24 cellular contexts compared by ENCODE assay signal in genomic region chr11:65865550-65866172, GRCh38. TPM values are rescaled to one million over a fixed set of nuclear protein-coding genes. Genes with fewer than 3 reads are reported as not detected.
A peak's percentile ranks its signal among the peaks of the same experiment; 100 is the strongest.
DNase-seq lines count a peak whose midpoint lies in the region; ATAC-seq, FAIRE-seq and TF ChIP-seq lines count a peak whose summit lies in the region.
"Had no signal": no experiment of that assay in that cellular context is flagged by ENCODE, and none has a peak within 500 bp of the region (broad histone marks: within the 10 kb centered on the region; RNA-seq: fewer than 3 reads in every experiment).

No MANE protein-coding gene starts in this region.

- H3K4me1 ChIP-seq in HEK293 (ENCODE audit: control insufficient read depth, insufficient read depth, low read length) (no peaks in the 10 kb centered on the region), H1 (replicated peaks in 1 of 4; ENCODE audit: control insufficient read depth in 3 of 4, insufficient read depth in 4 of 4, low read length in 3 of 4) (peaks cover 0 to 9% (median 7%) of the 10 kb centered on the region in 4 experiments; a peak in 5 of 7 replicates), neuronal stem cell (ENCODE audit: control insufficient read depth in 2 of 2, insufficient read depth in 1 of 2, low read depth in 1 of 2, low read length in 2 of 2) (peaks cover 14 to 19% of the 10 kb centered on the region in 2 donors)

- H3K4me3 Mint-ChIP-seq in CD4-positive, alpha-beta T cell, result no peak overlapping the region
- H3K4me3 Mint-ChIP-seq: mesothelial cell of epicardium; naive thymus-derived CD4-positive, alpha-beta T cell; stimulated activated naive CD8-positive, alpha-beta T cell treated with anti-CD3 and anti-CD28 coated beads, Interleukin-15, amount 100 ng/mL, for 72 hours; T-cell had no signal

- peaks cover 17% of the 10 kb centered on the region for H3K4me1 Mint-ChIP-seq in CD4-positive, alpha-beta T cell (ENCODE audit: low read depth)

- TF ChIP-seq EP300 in H1 (IDR thresholded peaks at IDR 0.05; ENCODE audit: borderline replicate concordance in 1 of 2, low read depth in 2 of 2, low read length in 2 of 2), result no peak

- peaks cover 63% of the 10 kb centered on the region for H3K36me3 Mint-ChIP-seq in CD4-positive, alpha-beta T cell (ENCODE audit: low read depth)

- H3K27ac Mint-ChIP-seq in CD4-positive, alpha-beta T cell, result no peak overlapping the region
- H3K27ac Mint-ChIP-seq: T-cell had no signal

- H2BK20ac ChIP-seq in H1 (ENCODE audit: low read length), result no peak overlapping the region

- no peak overlapping the region for H4K5ac ChIP-seq in H1 (ENCODE audit: insufficient read length, low read depth, low read length)

- no peaks in the 10 kb centered on the region for H4K20me1 ChIP-seq in H1 (replicated peaks in 1 of 2; ENCODE audit: control insufficient read depth in 1 of 2, insufficient read depth in 2 of 2, low read length in 2 of 2)

- TF ChIP-seq POLR2A in H1 (IDR thresholded peaks at IDR 0.05; ENCODE audit: control extremely low read depth in 1 of 2, low read depth in 2 of 2, low read length in 2 of 2), result no peak; a peak in 1 of 3 replicates

- H3K27ac ChIP-seq in AG04450 (ENCODE audit: low read depth, low read length), result peak overlapping the region; percentile 21
- no peak overlapping the region for H3K27ac ChIP-seq in HEK293 (ENCODE audit: extremely low read depth, low read depth, low read length)
- H3K27ac ChIP-seq in H1 (ENCODE audit: low read depth, low read length), result no peak overlapping the region
- no peak overlapping the region for H3K27ac ChIP-seq in neuronal stem cell (replicated peaks; ENCODE audit: low read length)
- no peak overlapping the region for H3K27ac ChIP-seq in CD4-positive, alpha-beta T cell (ENCODE audit: low read depth, low read length)

- no peaks in the 10 kb centered on the region for H3K9me3 Mint-ChIP-seq in CD4-positive, alpha-beta T cell
- H3K9me3 Mint-ChIP-seq: mesothelial cell of epicardium; naive thymus-derived CD4-positive, alpha-beta T cell; stimulated activated naive CD8-positive, alpha-beta T cell treated with anti-CD3 and anti-CD28 coated beads, Interleukin-15, amount 100 ng/mL, for 72 hours; T-cell had no signal

- H3K23ac ChIP-seq in H1 (ENCODE audit: insufficient read length) (no peak overlapping the region), neuronal stem cell (ENCODE audit: low read depth, low read length, poor library complexity) (peak overlapping the region; percentile 29)

- no peak for ATAC-seq in GM18502 (IDR thresholded peaks at IDR 0.05; ENCODE audit: poor library complexity, unreplicated experiment)
- ATAC-seq in CD4-positive, alpha-beta T cell (ENCODE audit: poor library complexity), result no peak
- ATAC-seq: esophagus mucosa; naive thymus-derived CD4-positive, alpha-beta T cell; stimulated activated naive CD8-positive, alpha-beta T cell treated with anti-CD3 and anti-CD28 coated beads, Interleukin-15, amount 100 ng/mL, for 72 hours; T-cell had no signal

- H3K27me3 Mint-ChIP-seq in CD4-positive, alpha-beta T cell, result no peaks in the 10 kb centered on the region
- H3K27me3 Mint-ChIP-seq: naive thymus-derived CD4-positive, alpha-beta T cell; stimulated activated naive CD8-positive, alpha-beta T cell treated with anti-CD3 and anti-CD28 coated beads, Interleukin-15, amount 100 ng/mL, for 72 hours; T-cell had no signal

- no peaks in the 10 kb centered on the region; the same call in 1 of the 2 replicates for H3K9me3 ChIP-seq in AG04450 (ENCODE audit: control insufficient read depth, insufficient read depth, low read length)
- H3K9me3 ChIP-seq in HEK293 (ENCODE audit: control insufficient read depth, insufficient read depth, low read depth, low read length), result no peaks in the 10 kb centered on the region
- no peaks in the 10 kb centered on the region for H3K9me3 ChIP-seq in H1 (ENCODE audit: insufficient read depth in 2 of 2, low read depth in 1 of 2, low read length in 1 of 2)
- no peaks in the 10 kb centered on the region for H3K9me3 ChIP-seq in neuronal stem cell (replicated peaks in 1 of 2; ENCODE audit: control insufficient read depth in 2 of 2, insufficient read depth in 1 of 2, low read depth in 1 of 2, low read length in 2 of 2)
- H3K9me3 ChIP-seq in CD4-positive, alpha-beta T cell (ENCODE audit: control insufficient read depth, low read length), result no peaks in the 10 kb centered on the region

- H3K9ac ChIP-seq in H1 (replicated peaks in 1 of 4; ENCODE audit: extremely low read depth in 1 of 4, low read depth in 3 of 4, low read length in 3 of 4), result no peak overlapping the region; a peak in 1 of 7 replicates
- H3K9ac ChIP-seq in neuronal stem cell (ENCODE audit: low read depth, low read length, poor library complexity), result peak overlapping the region; percentile 13

- no peak overlapping the region for H2BK12ac ChIP-seq in H1 (ENCODE audit: low read depth, low read length)
- no peak overlapping the region for H2BK12ac ChIP-seq in neuronal stem cell (ENCODE audit: low read length)

- DNase-seq in AG04450 (ENCODE audit: low read depth, low spot score) (no peak), H1 (ENCODE audit: low read depth in 1 of 2, low spot score in 2 of 2) (no peak), neuronal stem cell (ENCODE audit: low spot score) (no peak), nucleus accumbens (lab: John Stamatoyannopoulos, UW) (no peak)
- no peak for DNase-seq in CD4-positive, alpha-beta T cell
- DNase-seq: activated naive CD4-positive, alpha-beta T cell; C1 segment of cervical spinal cord; COR-L47; glutamatergic neuron; naive thymus-derived CD4-positive, alpha-beta T cell; NCI-H1092 treated with DMSO at 0.1 percent for 48 hours; NCI-H1694 treated with DMSO at 0.1 percent for 48 hours; NCI-H2171; stimulated activated CD4-positive, alpha-beta T cell treated with anti-CD3 and anti-CD28 coated beads, Interleukin-1b, Interleukin-23, amount 100 ng/mL, for 48 hours; stimulated activated naive CD8-positive, alpha-beta T cell treated with anti-CD3 and anti-CD28 coated beads, Interleukin-15, amount 100 ng/mL, for 72 hours; T-cell had no signal

- H3K56ac ChIP-seq in H1 (replicated peaks; ENCODE audit: insufficient read length, low read depth, low read length), result no peak overlapping the region

- H3K14ac ChIP-seq in H1 (ENCODE audit: insufficient read length), result no peak overlapping the region
- no peak overlapping the region for H3K14ac ChIP-seq in neuronal stem cell (ENCODE audit: low read length)

- H3K4ac ChIP-seq in H1 (replicated peaks; ENCODE audit: insufficient read length, low read depth, low read length) (no peak overlapping the region), neuronal stem cell (ENCODE audit: low read length) (no peak overlapping the region)

- H3K36me3 ChIP-seq in HEK293 (ENCODE audit: control insufficient read depth in 2 of 2, insufficient read depth in 1 of 2, low read length in 2 of 2), result peaks cover 0 to 67% of the 10 kb centered on the region in 2 experiments; a peak in 1 of 3 replicates
- H3K36me3 ChIP-seq in H1 (ENCODE audit: control insufficient read depth in 2 of 4, insufficient read depth in 4 of 4, low read length in 3 of 4), result peaks cover 5 to 17% (median 14%) of the 10 kb centered on the region in 4 experiments
- peaks cover 40 to 65% of the 10 kb centered on the region in 2 donors for H3K36me3 ChIP-seq in neuronal stem cell (replicated peaks in 1 of 2; ENCODE audit: control insufficient read depth in 2 of 2, insufficient read depth in 2 of 2, low read length in 2 of 2)

- H2AK5ac ChIP-seq in H1 (ENCODE audit: low read depth, low read length) (no peak overlapping the region), neuronal stem cell (ENCODE audit: low read depth, low read length) (no peak overlapping the region)

- H4K8ac ChIP-seq in H1 (ENCODE audit: extremely low read depth, insufficient read depth, low read length) (no peak overlapping the region), neuronal stem cell (ENCODE audit: low read depth, low read length) (no peak overlapping the region)

- no peak overlapping the region for H3K4me2 ChIP-seq in H1 (ENCODE audit: insufficient read depth in 1 of 2, low read depth in 2 of 2, low read length in 2 of 2)
- H3K4me2 ChIP-seq in neuronal stem cell (ENCODE audit: insufficient read depth, low read length, poor library complexity, severe bottlenecking), result no peak overlapping the region
- H3K4me2 ChIP-seq: smooth muscle cell had no signal

- no peak overlapping the region for H4K91ac ChIP-seq in H1 (replicated peaks; ENCODE audit: insufficient read length, low read length)
- no peak overlapping the region for H4K91ac ChIP-seq in neuronal stem cell (ENCODE audit: low read depth, low read length, poor library complexity)

- H2BK120ac ChIP-seq in H1 (replicated peaks; ENCODE audit: low read depth, low read length) (no peak overlapping the region), neuronal stem cell (ENCODE audit: low read depth, low read length) (no peak overlapping the region)

- POLR2A ChIA-PET in AG04450 (lab: Yijun Ruan, JAX) (no interaction called here), HEK293 (lab: Yijun Ruan, JAX) (no interaction called here), H1 (lab: Charles Lee; ENCODE audit: partially characterized antibody) (interaction anchor here (38.3 to 39.7 kb wide), 2 partner anchors 9 to 10 kb away, joined by 1071 read pairs; partner anchors contain the start of genes CCDC85B, CFL1, CTSW and EFEMP2)
- POLR2A ChIA-PET in CD4-positive, alpha-beta T cell (lab: Charles Lee), result interaction anchor here (1.1 kb wide), 1 partner anchor 7 kb away, joined by 3 read pairs; the partner anchor contains the start of gene CFL1

- no peak for TF ChIP-seq RAD21 in H1 (IDR thresholded peaks at IDR 0.05 in 1 of 2, conservative IDR thresholded peaks at IDR 0.05 in 1 of 2; ENCODE audit: low read depth in 2 of 2, low read length in 2 of 2)

- no peak overlapping the region for H2BK5ac ChIP-seq in H1 (ENCODE audit: low read depth, low read length)
- no peak overlapping the region for H2BK5ac ChIP-seq in neuronal stem cell (ENCODE audit: low read length)

- intact Hi-C loops in CD4-positive, alpha-beta T cell (cut with DNase I, micrococcal nuclease), result no loop called here

- CTCF ChIA-PET in AG04450 (lab: Charles Lee) (interaction anchor here (0.7 to 1.7 kb wide), 2 partner anchors 13 to 19 kb away, joined by 3 to 5 read pairs; no protein-coding TSS in a partner anchor), HEK293 (lab: Yijun Ruan, JAX) (interaction anchor here (0.7 to 2.9 kb wide), 3 partner anchors 19 to 123 kb away, joined by 3 to 18 read pairs (median 3); no protein-coding TSS in a partner anchor), H1 (lab: Charles Lee; ENCODE audit: partially characterized antibody) (interaction anchor here (0.5 to 9.9 kb wide), 5 partner anchors 13 to 228 kb away, joined by 3 to 191 read pairs (median 71); partner anchors contain the start of genes CCDC85B, FIBP and SIPA1)
- CTCF ChIA-PET in CD4-positive, alpha-beta T cell (lab: Charles Lee), result interaction anchor here (0.9 kb wide), 1 partner anchor 23 kb away, joined by 3 read pairs; the partner anchor contains the start of gene FIBP

- no peak overlapping the region for H3K18ac ChIP-seq in H1 (ENCODE audit: extremely low read depth, low read length)
- H3K18ac ChIP-seq in neuronal stem cell (ENCODE audit: low read length), result no peak overlapping the region

- no peak overlapping the region for H2AFZ ChIP-seq in H1 (ENCODE audit: low read length)
- H2AFZ ChIP-seq in neuronal stem cell (ENCODE audit: low read length), result no peak overlapping the region

- H3K4me3 ChIP-seq in AG04450 (ENCODE audit: low read depth, low read length) (no peak overlapping the region), HEK293 (ENCODE audit: low read depth, low read length) (no peak overlapping the region), H1 (ENCODE audit: extremely low read depth in 1 of 4, insufficient read depth in 2 of 4, low read depth in 3 of 4, low read length in 4 of 4) (no peak overlapping the region), neuronal stem cell (ENCODE audit: low read length in 2 of 2) (no peak overlapping the region)
- H3K4me3 ChIP-seq: smooth muscle cell had no signal

- H3K79me1 ChIP-seq in H1 (ENCODE audit: low read depth, low read length), result no peaks in the 10 kb centered on the region; the same call in 1 of the 2 replicates
- H3K79me1 ChIP-seq in neuronal stem cell (ENCODE audit: low read depth, low read length), result peaks cover 20% of the 10 kb centered on the region

- H2BK15ac ChIP-seq in H1 (ENCODE audit: low read length) (no peak overlapping the region), neuronal stem cell (ENCODE audit: low read length) (no peak overlapping the region)

- FAIRE-seq in H1 (lab: Jason Lieb, UNC), result no peak

- H3K23me2 ChIP-seq in H1 (ENCODE audit: low read depth, low read length), result peaks cover 12% of the 10 kb centered on the region; the same call in 1 of the 2 replicates

- WGBS in H1 (ENCODE audit: extremely low coverage in 1 of 2, insufficient coverage in 1 of 2, insufficient read length in 1 of 2, insufficient replicate concordance in 2 of 2, low coverage in 1 of 2, low lambda C conversion rate in 2 of 2, missing lambda C conversion rate in 1 of 2), 2 experiments, result 90% methylated on average over 8 of the region's 9 CpGs; no CpG with 5 or more reads in 1 of the 2 experiments
- WGBS in neuronal stem cell (ENCODE audit: extremely low coverage in 2 of 2, insufficient read length in 2 of 2, insufficient replicate concordance in 1 of 2), 2 donors, result no CpG with 5 or more reads among the region's 9 CpGs

- peaks cover 0 to 5% of the 10 kb centered on the region in 2 experiments; a peak in 1 of 4 replicates for H3K79me2 ChIP-seq in H1 (ENCODE audit: control insufficient read depth in 1 of 2, insufficient read depth in 2 of 2, low read length in 2 of 2)

- H3K27me3 ChIP-seq in AG04450 (ENCODE audit: control insufficient read depth, insufficient read depth, low read length) (no peaks in the 10 kb centered on the region), H1 (replicated peaks in 1 of 4; ENCODE audit: control insufficient read depth in 3 of 4, extremely low read depth in 1 of 4, insufficient read depth in 3 of 4, low read length in 3 of 4) (peaks cover 0 to 14% (median 4%) of the 10 kb centered on the region in 4 experiments; a peak in 3 of 7 replicates), neuronal stem cell (ENCODE audit: control insufficient read depth in 3 of 3, insufficient read depth in 3 of 3, low read depth in 1 of 3, low read length in 3 of 3) (no peaks in the 10 kb centered on the region)
- H3K27me3 ChIP-seq in CD4-positive, alpha-beta T cell (ENCODE audit: control insufficient read depth, insufficient read depth, low read length), result no peaks in the 10 kb centered on the region

- TF ChIP-seq CTCF in AG04450 (IDR thresholded peaks at IDR 0.05; ENCODE audit: low read depth, low read length) (no peak), HEK293 (tag by site-specific recombination; IDR thresholded peaks at IDR 0.05) (no peak), H1 (IDR thresholded peaks at IDR 0.05; ENCODE audit: control extremely low read depth in 1 of 3, insufficient read depth in 1 of 3, low read depth in 1 of 3, low read length in 3 of 3) (no peak)
- no peak for TF ChIP-seq CTCF in CD4-positive, alpha-beta T cell (IDR thresholded peaks at IDR 0.05)

RNA-seq across cellular contexts. Expression of gene MUS81, which starts 5.4 kb away (rescaled TPM):
- 23.8 and 27.5 TPM in 2 replicates for polyA plus RNA-seq in AG04450 (2011; rRNA removed)
- polyA minus RNA-seq in AG04450 (2011; rRNA and poly(A)+ RNA removed), result 23.4 and 28.7 TPM in 2 replicates
- total RNA-seq in H1 (2021; fragmentation: NEBNext Ultra II Directional; extraction: Animal tissue kit (Norgen Biotek cat#: 25700)), result 30.2 and 36.0 TPM in 2 replicates
- polyA plus RNA-seq in H1 (2011; rRNA removed), result 31.5 and 44.1 TPM in 2 replicates
- 41.8 TPM for polyA plus RNA-seq in H1 (2011; cell fraction: cytosol; rRNA removed)
- 222 TPM for polyA plus RNA-seq in H1 (2011; cell fraction: nucleus; rRNA removed)
- polyA plus RNA-seq in H1 (2012, experiment 1 of 2), result 30.7 to 47.5 TPM (median 37.9 TPM) in 4 replicates
- 39.0 TPM for polyA plus RNA-seq in H1 (2012, experiment 2 of 2)
- 35.0 TPM for polyA plus RNA-seq in H1 (2013, experiment 1 of 2)
- 32.2 TPM for polyA plus RNA-seq in H1 (2013, experiment 2 of 2)
- polyA minus RNA-seq in H1 (2011; rRNA and poly(A)+ RNA removed), result 13.3 and 24.3 TPM in 2 replicates
- polyA minus RNA-seq in H1 (2011; cell fraction: cytosol; rRNA and poly(A)+ RNA removed), result 23.6 TPM
- 60.4 TPM for polyA minus RNA-seq in H1 (2011; cell fraction: nucleus; rRNA and poly(A)+ RNA removed)
- 25.3 TPM for polyA plus RNA-seq in neuronal stem cell (2013, experiment 1 of 2)
- polyA plus RNA-seq in neuronal stem cell (2013, experiment 2 of 2), result 26.7 TPM
- 10 to 100 TPM; 37.7 to 39.2 TPM for total RNA-seq in CD4-positive, alpha-beta T cell

RNA-seq across cellular contexts. Expression of gene EFEMP2, which starts 6.9 kb away (rescaled TPM):
- 190 and 279 TPM in 2 replicates for polyA plus RNA-seq in AG04450 (2011; rRNA removed)
- 72.8 and 112 TPM in 2 replicates for polyA minus RNA-seq in AG04450 (2011; rRNA and poly(A)+ RNA removed)
- 8.8 and 9.7 TPM in 2 replicates for total RNA-seq in H1 (2021; fragmentation: NEBNext Ultra II Directional; extraction: Animal tissue kit (Norgen Biotek cat#: 25700))
- polyA plus RNA-seq in H1 (2011; rRNA removed), result 17.2 and 24.2 TPM in 2 replicates
- polyA plus RNA-seq in H1 (2011; cell fraction: cytosol; rRNA removed), result 16.2 TPM
- polyA plus RNA-seq in H1 (2011; cell fraction: nucleus; rRNA removed), result 54.9 TPM
- polyA plus RNA-seq in H1 (2012, experiment 1 of 2), result 6.4 to 12.6 TPM (median 9.4 TPM) in 4 replicates
- polyA plus RNA-seq in H1 (2012, experiment 2 of 2), result 8.4 TPM
- 14.8 TPM for polyA plus RNA-seq in H1 (2013, experiment 1 of 2)
- 14.3 TPM for polyA plus RNA-seq in H1 (2013, experiment 2 of 2)
- polyA minus RNA-seq in H1 (2011; rRNA and poly(A)+ RNA removed), result 5.3 and 6.1 TPM in 2 replicates
- 5.7 TPM for polyA minus RNA-seq in H1 (2011; cell fraction: cytosol; rRNA and poly(A)+ RNA removed)
- 17.4 TPM for polyA minus RNA-seq in H1 (2011; cell fraction: nucleus; rRNA and poly(A)+ RNA removed)
- polyA plus RNA-seq in neuronal stem cell (2013, experiment 1 of 2), result 44.5 TPM
- polyA plus RNA-seq in neuronal stem cell (2013, experiment 2 of 2), result 44.0 TPM
- 1 to 10 TPM; 5.2 to 5.9 TPM for total RNA-seq in CD4-positive, alpha-beta T cell

RNA-seq across cellular contexts. Expression of gene CFL1, which starts 7.7 kb away (rescaled TPM):
- 1,553 and 1,822 TPM in 2 replicates for polyA plus RNA-seq in AG04450 (2011; rRNA removed)
- polyA minus RNA-seq in AG04450 (2011; rRNA and poly(A)+ RNA removed), result 2,126 and 2,698 TPM in 2 replicates
- 1,252 and 1,270 TPM in 2 replicates for total RNA-seq in H1 (2021; fragmentation: NEBNext Ultra II Directional; extraction: Animal tissue kit (Norgen Biotek cat#: 25700))
- 1,365 and 1,809 TPM in 2 replicates for polyA plus RNA-seq in H1 (2011; rRNA removed)
- 1,336 TPM for polyA plus RNA-seq in H1 (2011; cell fraction: cytosol; rRNA removed)
- 788 TPM for polyA plus RNA-seq in H1 (2011; cell fraction: nucleus; rRNA removed)
- 1,064 to 1,459 TPM (median 1,329 TPM) in 4 replicates for polyA plus RNA-seq in H1 (2012, experiment 1 of 2)
- 1,254 TPM for polyA plus RNA-seq in H1 (2012, experiment 2 of 2)
- 989 TPM for polyA plus RNA-seq in H1 (2013, experiment 1 of 2)
- 932 TPM for polyA plus RNA-seq in H1 (2013, experiment 2 of 2)
- polyA minus RNA-seq in H1 (2011; rRNA and poly(A)+ RNA removed), result 1,332 and 1,357 TPM in 2 replicates
- 622 TPM for polyA minus RNA-seq in H1 (2011; cell fraction: cytosol; rRNA and poly(A)+ RNA removed)
- polyA minus RNA-seq in H1 (2011; cell fraction: nucleus; rRNA and poly(A)+ RNA removed), result 426 TPM
- polyA plus RNA-seq in neuronal stem cell (2013, experiment 1 of 2), result 860 TPM
- polyA plus RNA-seq in neuronal stem cell (2013, experiment 2 of 2), result 866 TPM
- 100 to 1,000 TPM; 322 to 331 TPM for total RNA-seq in CD4-positive, alpha-beta T cell

RNA-seq across cellular contexts. Expression of gene CTSW, which starts 14.0 kb away (rescaled TPM):
- polyA plus RNA-seq in AG04450 (2011; rRNA removed) (not detected in 2 replicates), H1 (2011; rRNA removed) (not detected in 2 replicates)
- polyA minus RNA-seq in AG04450 (2011; rRNA and poly(A)+ RNA removed), result 0.55 TPM in 1 of 2 replicates, not detected in the other
- not detected in 2 replicates for total RNA-seq in H1 (2021; fragmentation: NEBNext Ultra II Directional; extraction: Animal tissue kit (Norgen Biotek cat#: 25700))
- not detected for polyA plus RNA-seq in H1 (2011; cell fraction: cytosol; rRNA removed)
- not detected for polyA plus RNA-seq in H1 (2011; cell fraction: nucleus; rRNA removed)
- not detected in 4 replicates for polyA plus RNA-seq in H1 (2012, experiment 1 of 2)
- polyA plus RNA-seq in H1 (2012, experiment 2 of 2), result not detected
- polyA plus RNA-seq in H1 (2013, experiment 1 of 2), result not detected
- polyA plus RNA-seq in H1 (2013, experiment 2 of 2), result not detected
- not detected in 2 replicates for polyA minus RNA-seq in H1 (2011; rRNA and poly(A)+ RNA removed)
- not detected for polyA minus RNA-seq in H1 (2011; cell fraction: cytosol; rRNA and poly(A)+ RNA removed)
- polyA minus RNA-seq in H1 (2011; cell fraction: nucleus; rRNA and poly(A)+ RNA removed), result not detected
- not detected for polyA plus RNA-seq in neuronal stem cell (2013, experiment 1 of 2)
- polyA plus RNA-seq in neuronal stem cell (2013, experiment 2 of 2), result not detected
- 10 to 100 TPM; 20.6 to 21.6 TPM for total RNA-seq in CD4-positive, alpha-beta T cell
- total RNA-seq: esophagus mucosa, G401, MCF 10A, mesothelial cell of epicardium, NCI-H460, smooth muscle cell had no signal
- polyA plus RNA-seq: smooth muscle cell had no signal

RNA-seq across cellular contexts. Expression of gene FIBP, which starts 22.6 kb away (rescaled TPM):
- polyA plus RNA-seq in AG04450 (2011; rRNA removed) (126 and 160 TPM in 2 replicates), H1 (2011; rRNA removed) (173 and 184 TPM in 2 replicates)
- polyA minus RNA-seq in AG04450 (2011; rRNA and poly(A)+ RNA removed), result 116 and 143 TPM in 2 replicates
- 74.3 and 79.9 TPM in 2 replicates for total RNA-seq in H1 (2021; fragmentation: NEBNext Ultra II Directional; extraction: Animal tissue kit (Norgen Biotek cat#: 25700))
- 127 TPM for polyA plus RNA-seq in H1 (2011; cell fraction: cytosol; rRNA removed)
- 233 TPM for polyA plus RNA-seq in H1 (2011; cell fraction: nucleus; rRNA removed)
- 82.7 to 114 TPM (median 111 TPM) in 4 replicates for polyA plus RNA-seq in H1 (2012, experiment 1 of 2)
- 151 TPM for polyA plus RNA-seq in H1 (2012, experiment 2 of 2)
- polyA plus RNA-seq in H1 (2013, experiment 1 of 2), result 79.7 TPM
- 83.5 TPM for polyA plus RNA-seq in H1 (2013, experiment 2 of 2)
- 87.2 and 105 TPM in 2 replicates for polyA minus RNA-seq in H1 (2011; rRNA and poly(A)+ RNA removed)
- polyA minus RNA-seq in H1 (2011; cell fraction: cytosol; rRNA and poly(A)+ RNA removed), result 89.1 TPM
- 101 TPM for polyA minus RNA-seq in H1 (2011; cell fraction: nucleus; rRNA and poly(A)+ RNA removed)
- polyA plus RNA-seq in neuronal stem cell (2013, experiment 1 of 2), result 53.9 TPM
- 51.6 TPM for polyA plus RNA-seq in neuronal stem cell (2013, experiment 2 of 2)
- 10 to 100 TPM; 19.1 to 19.9 TPM for total RNA-seq in CD4-positive, alpha-beta T cell

Comparison
In these comparisons a context has a peak if more than half of its experiments do, and no peak if none do; other contexts are left out.
1. POLR2A ChIA-PET loops: an anchor here in H1 (38.3 to 39.7 kb wide) and CD4-positive, alpha-beta T cell (1.1 kb wide); none called in AG04450 and HEK293.